In genomic region chr16:50467559-50467942, GRCh38 we compare ENCODE assay signal across 11 cellular contexts.
DNase-seq lines count a peak whose midpoint lies in the region; ATAC-seq, FAIRE-seq and TF ChIP-seq lines count a peak whose summit lies in the region.
"Had no signal": no experiment of that assay in that cellular context is flagged by ENCODE, and none has a peak within 500 bp of the region (broad histone marks: within the 10 kb centered on the region; RNA-seq: fewer than 3 reads in every experiment).

No MANE protein-coding gene starts in this region.

- intact Hi-C loops in heart right ventricle (cut with DNase I) (loop anchor here in 1 of 10 donors (10.0 kb wide), 1 partner anchor 63 kb away; no protein-coding TSS in a partner anchor), left ventricle myocardium superior (cut with micrococcal nuclease) (no loop called here), GM12878 (cut with micrococcal nuclease; ENCODE audit: unreplicated experiment) (no loop called here)

- TF ChIP-seq POLR2A in GM12878 (IDR thresholded peaks at IDR 0.05; ENCODE audit: low read depth, low read length), result no peak
- no peak for TF ChIP-seq POLR2A in upper lobe of left lung (IDR thresholded peaks at IDR 0.05)

- peaks cover 0 to 92% (median 75%) of the 10 kb centered on the region in 7 donors for H3K27me3 ChIP-seq in heart right ventricle
- H3K27me3 ChIP-seq in GM12878 (replicated peaks in 1 of 2; ENCODE audit: control insufficient read depth in 2 of 2, insufficient read depth in 2 of 2, low read length in 1 of 2), result peaks cover 0 to 4% of the 10 kb centered on the region in 2 experiments; a peak in 2 of 4 replicates
- peaks cover 0 to 12% (median 7%) of the 10 kb centered on the region in 4 donors for H3K27me3 ChIP-seq in upper lobe of left lung

- H3K4me1 ChIP-seq in heart right ventricle (peaks cover 3 to 9% (median 5%) of the 10 kb centered on the region in 9 donors), GM12878 (ENCODE audit: control insufficient read depth, insufficient read depth, low read length) (peaks cover 6% of the 10 kb centered on the region), upper lobe of left lung (peaks cover 8 to 10% (median 9%) of the 10 kb centered on the region in 4 donors)
- H3K4me1 ChIP-seq: foreskin keratinocyte had no signal

- FAIRE-seq in GM12878 (lab: Jason Lieb, UNC), result no peak
- FAIRE-seq: H54 had no signal

- POLR2A ChIA-PET in GM12878 (lab: Charles Lee), result no interaction called here

- H3K4me2 ChIP-seq in GM12878 (ENCODE audit: control insufficient read depth, insufficient read depth), result peak overlapping the region; percentile 22; the same call in 1 of the 2 replicates

- no peak for TF ChIP-seq RAD21 in GM12878 (IDR thresholded peaks at IDR 0.05; ENCODE audit: insufficient read depth, low read depth, low read length)

- in situ Hi-C loops in GM12878 (cut with MboI), result no loop called here

- H3K79me2 ChIP-seq in GM12878 (ENCODE audit: control insufficient read depth, insufficient read depth, low read length), result no peaks in the 10 kb centered on the region

- DNase-seq in heart right ventricle (no peak), left ventricle myocardium superior (no peak), GM12878 (ENCODE audit: low read depth, low spot score) (no peak), mesenteric fat pad (ENCODE audit: low spot score) (peak; percentile 59), upper lobe of left lung (no peak), NCI-H774 (lab: John Stamatoyannopoulos, UW) (no peak)
- DNase-seq: activated CD4-positive, alpha-beta T cell treated with anti-CD3 and anti-CD28 coated beads, Interleukin-2, amount 50 U/mL, for 4 hours; foreskin keratinocyte had no signal

- 43 to 50% methylated on average over 13 of the region's 13 CpGs for WGBS in heart right ventricle, 2 donors
- 59% methylated on average over 13 of the region's 13 CpGs for WGBS in GM12878 (ENCODE audit: insufficient coverage, insufficient replicate concordance, low lambda C conversion rate, missing lambda C conversion rate)
- 54 to 80% methylated on average over 8 to 12 of the region's 13 CpGs for WGBS in upper lobe of left lung, 2 donors

- H3K4me3 ChIP-seq in heart right ventricle (peak overlapping the region in 7 of 10 donors; percentile 18 to 41 (median 32)), GM12878 (no peak overlapping the region), upper lobe of left lung (peak overlapping the region in 3 of 4 donors; percentile 18 to 41 (median 38))

- no peak overlapping the region for H3K27ac ChIP-seq in heart right ventricle
- H3K27ac ChIP-seq in GM12878 (ENCODE audit: control insufficient read depth, insufficient read depth), result no peak overlapping the region
- no peak overlapping the region for H3K27ac ChIP-seq in upper lobe of left lung
- H3K27ac ChIP-seq: foreskin keratinocyte had no signal

- H2AFZ ChIP-seq in GM12878 (ENCODE audit: control insufficient read depth, low read depth, low read length), result no peak overlapping the region

- H3K9ac ChIP-seq in GM12878 (ENCODE audit: control insufficient read depth, insufficient read depth, low read length), result no peak overlapping the region

- SMC1A ChIA-PET in GM12878 (lab: Charles Lee; ENCODE audit: uncharacterized antibody, unreplicated experiment), result no interaction called here

- CTCF ChIA-PET in GM12878 (lab: Yijun Ruan, JAX), result no interaction called here

- RAD21 ChIA-PET in GM12878 (lab: Charles Lee; ENCODE audit: unreplicated experiment), result no interaction called here

- no TSS peak for BruUV-seq in GM12878 (replicated peaks; lab: Mats Ljungman, UMichigan)

- TF ChIP-seq EP300 in GM12878 (IDR thresholded peaks at IDR 0.05; ENCODE audit: borderline replicate concordance in 1 of 2, control insufficient read depth in 1 of 2, low read depth in 2 of 2, low read length in 2 of 2) (no peak), upper lobe of left lung (IDR thresholded peaks at IDR 0.05) (no peak)

- ATAC-seq in heart right ventricle, result no peak
- ATAC-seq in left ventricle myocardium superior, result no peak
- no peak for ATAC-seq in GM12878
- no peak for ATAC-seq in upper lobe of left lung (ENCODE audit: low FRiP score in 2 of 2)
- ATAC-seq in GM21737 (IDR thresholded peaks at IDR 0.05; ENCODE audit: unreplicated experiment), result no peak
- no peak for ATAC-seq in HG02852 (IDR thresholded peaks at IDR 0.05; ENCODE audit: unreplicated experiment)

- H3K9me3 ChIP-seq in heart right ventricle (peaks cover 0 to 10% (median 0%) of the 10 kb centered on the region in 11 donors), GM12878 (replicated peaks; ENCODE audit: control insufficient read depth, insufficient read depth, low read length) (no peaks in the 10 kb centered on the region), upper lobe of left lung (no peaks in the 10 kb centered on the region)

- no peaks in the 10 kb centered on the region for H4K20me1 ChIP-seq in GM12878 (ENCODE audit: control insufficient read depth, insufficient read depth)

- no peaks in the 10 kb centered on the region for H3K36me3 ChIP-seq in heart right ventricle
- no peaks in the 10 kb centered on the region for H3K36me3 ChIP-seq in GM12878 (ENCODE audit: control insufficient read depth in 2 of 2, insufficient read depth in 2 of 2, low read length in 1 of 2)
- no peaks in the 10 kb centered on the region for H3K36me3 ChIP-seq in upper lobe of left lung

- TF ChIP-seq CTCF in heart right ventricle (IDR thresholded peaks at IDR 0.05) (no peak), GM12878 (IDR thresholded peaks at IDR 0.05 in 2 of 3, conservative IDR thresholded peaks at IDR 0.05 in 1 of 3; ENCODE audit: control insufficient read depth in 2 of 3, extremely low read depth in 1 of 3, insufficient read depth in 1 of 3, low read depth in 3 of 3, low read length in 3 of 3) (no peak), upper lobe of left lung (IDR thresholded peaks at IDR 0.05) (no peak)

TF ChIP-seq in GM12878, 131 proteins besides CTCF, POLR2A, EP300 and RAD21 (continues in another document):
- TF ChIP-seq EGR1 (IDR thresholded peaks at IDR 0.05; ENCODE audit: borderline replicate concordance in 1 of 2, low read depth in 2 of 2, low read length in 2 of 2) (no peak), YBX1 (IDR thresholded peaks at IDR 0.05) (no peak), NFYA (IDR thresholded peaks at IDR 0.05; ENCODE audit: borderline replicate concordance, low read depth, low read length) (no peak), POLR2AphosphoS5 (IDR thresholded peaks at IDR 0.05; ENCODE audit: low read length) (no peak), JUNB (IDR thresholded peaks at IDR 0.05) (no peak), MEF2A (IDR thresholded peaks at IDR 0.05; ENCODE audit: insufficient read depth, low read depth, low read length) (no peak), HDAC6 (IDR thresholded peaks at IDR 0.05; ENCODE audit: unreplicated experiment) (no peak), E2F8 (IDR thresholded peaks at IDR 0.05; ENCODE audit: low read depth, partially characterized antibody) (no peak), FOXK2 (IDR thresholded peaks at IDR 0.05) (no peak), PAX8 (IDR thresholded peaks at IDR 0.05) (no peak), CREM (IDR thresholded peaks at IDR 0.05; ENCODE audit: low read depth) (no peak), REST (IDR thresholded peaks at IDR 0.05; ENCODE audit: low read depth, low read length) (no peak), BMI1 (IDR thresholded peaks at IDR 0.05; ENCODE audit: borderline replicate concordance) (no peak)
